8 cellular contexts compared by ENCODE assay signal in the genomic region with DNA sequence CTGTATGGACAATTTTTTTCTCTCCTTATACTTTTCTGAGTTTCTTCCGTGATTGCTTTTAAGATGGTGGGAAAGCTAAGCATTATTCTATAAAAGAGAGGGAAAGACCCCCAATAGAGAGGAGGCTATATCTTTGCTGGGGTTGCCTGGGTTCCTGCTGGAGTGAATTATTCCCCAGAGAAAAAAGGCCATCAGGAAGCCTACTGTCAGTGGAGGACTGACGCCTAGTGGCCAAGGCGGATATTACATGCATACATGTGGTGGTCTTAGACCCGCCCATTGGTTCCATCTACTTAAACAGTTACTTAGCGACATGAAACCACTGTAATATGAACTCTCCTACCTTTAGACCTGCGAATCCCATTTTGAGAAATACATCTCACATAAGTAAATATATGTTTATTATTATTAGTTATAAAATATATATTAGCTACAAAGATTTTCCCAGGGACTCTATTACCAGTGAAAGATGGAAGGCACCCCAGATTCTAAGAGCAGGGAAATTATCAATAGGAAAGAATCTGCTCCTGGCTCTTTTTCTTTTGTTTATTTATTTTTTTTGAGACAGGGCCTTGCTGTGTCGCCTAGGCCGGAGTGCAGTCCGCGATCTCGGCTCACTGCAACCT. TPM values are rescaled to one million over a fixed set of nuclear protein-coding genes. Genes with fewer than 3 reads are reported as not detected.
DNase-seq lines count a peak whose midpoint lies in the region; ATAC-seq and TF ChIP-seq lines count a peak whose summit lies in the region.

No MANE protein-coding gene starts in this region.

- H3K27me3 ChIP-seq in MG63 (no peaks in the 10 kb centered on the region), neutrophil (no peaks in the 10 kb centered on the region)

- H3K27ac ChIP-seq in neutrophil = no peak overlapping the region

- DNase-seq in GDM1 (lab: John Stamatoyannopoulos, UW) (peak; percentile 68), MG63 (peak; percentile 59), RPMI7951 (ENCODE audit: low read depth) (peak; percentile 67), fibroblast of the conjunctiva (ENCODE audit: low read depth) (peak; percentile 68), stromal cell of bone marrow (ENCODE audit: low read depth) (peak; percentile 47)
- peak; percentile 64 for DNase-seq in activated T-helper 1 cell treated with anti-CD3 and anti-CD28 coated beads, Interleukin-12 subunit alpha, Interleukin-12 subunit beta, Interleukin-2, Interleukin-4 antibody, amounts not matched to agents 30 ng/mL and 10 ng/mL and 1 ng/mL, durations not matched to agents 14 hours and 24 hours and 36 hours (ENCODE audit: low spot score)

- H3K27ac Mint-ChIP-seq in activated T-helper 1 cell treated with anti-CD3 and anti-CD28 coated beads, Interleukin-12 subunit alpha, Interleukin-12 subunit beta, Interleukin-2, Interleukin-4 antibody, amounts not matched to agents 30 ng/mL and 10 ng/mL and 1 ng/mL, durations not matched to agents 14 hours and 24 hours and 36 hours = no peak overlapping the region

- no peaks in the 10 kb centered on the region for H3K36me3 ChIP-seq in MG63
- H3K36me3 ChIP-seq in neutrophil = no peaks in the 10 kb centered on the region

- no peaks in the 10 kb centered on the region for H3K36me3 Mint-ChIP-seq in activated T-helper 1 cell treated with anti-CD3 and anti-CD28 coated beads, Interleukin-12 subunit alpha, Interleukin-12 subunit beta, Interleukin-2, Interleukin-4 antibody, amounts not matched to agents 30 ng/mL and 10 ng/mL and 1 ng/mL, durations not matched to agents 14 hours and 24 hours and 36 hours (ENCODE audit: low read depth)

- H3K27me3 Mint-ChIP-seq in activated T-helper 1 cell treated with anti-CD3 and anti-CD28 coated beads, Interleukin-12 subunit alpha, Interleukin-12 subunit beta, Interleukin-2, Interleukin-4 antibody, amounts not matched to agents 30 ng/mL and 10 ng/mL and 1 ng/mL, durations not matched to agents 14 hours and 24 hours and 36 hours (ENCODE audit: insufficient read depth) = peaks cover 14% of the 10 kb centered on the region

- H3K4me3 Mint-ChIP-seq in activated T-helper 1 cell treated with anti-CD3 and anti-CD28 coated beads, Interleukin-12 subunit alpha, Interleukin-12 subunit beta, Interleukin-2, Interleukin-4 antibody, amounts not matched to agents 30 ng/mL and 10 ng/mL and 1 ng/mL, durations not matched to agents 14 hours and 24 hours and 36 hours = no peak overlapping the region

- no peaks in the 10 kb centered on the region for H3K4me1 ChIP-seq in neutrophil (ENCODE audit: control insufficient read depth in 1 of 2, insufficient read depth in 1 of 2, low read depth in 1 of 2, low read length in 1 of 2)

- H3K4me3 ChIP-seq in MG63 = no peak overlapping the region
- no peak overlapping the region for H3K4me3 ChIP-seq in neutrophil (ENCODE audit: low read depth in 1 of 2, low read length in 1 of 2)

- no peak for ATAC-seq in HG03460 (IDR thresholded peaks at IDR 0.05; ENCODE audit: unreplicated experiment)

- intact Hi-C loops in activated T-helper 1 cell treated with anti-CD3 and anti-CD28 coated beads, Interleukin-12 subunit alpha, Interleukin-12 subunit beta, Interleukin-2, Interleukin-4 antibody, amounts not matched to agents 30 ng/mL and 10 ng/mL and 1 ng/mL, durations not matched to agents 14 hours and 24 hours and 36 hours (cut with micrococcal nuclease) = loop anchor here (1.0 to 10.0 kb wide), 10 partner anchors 26 to 413 kb away; partner anchors contain the start of gene VPS37C

- H3K9me3 ChIP-seq in MG63 (no peaks in the 10 kb centered on the region), neutrophil (no peaks in the 10 kb centered on the region)

- H3K9me3 Mint-ChIP-seq in activated T-helper 1 cell treated with anti-CD3 and anti-CD28 coated beads, Interleukin-12 subunit alpha, Interleukin-12 subunit beta, Interleukin-2, Interleukin-4 antibody, amounts not matched to agents 30 ng/mL and 10 ng/mL and 1 ng/mL, durations not matched to agents 14 hours and 24 hours and 36 hours = no peaks in the 10 kb centered on the region

- H3K4me1 Mint-ChIP-seq in activated T-helper 1 cell treated with anti-CD3 and anti-CD28 coated beads, Interleukin-12 subunit alpha, Interleukin-12 subunit beta, Interleukin-2, Interleukin-4 antibody, amounts not matched to agents 30 ng/mL and 10 ng/mL and 1 ng/mL, durations not matched to agents 14 hours and 24 hours and 36 hours (ENCODE audit: low read depth) = no peaks in the 10 kb centered on the region

- peak; percentile 94 for TF ChIP-seq CTCF in neutrophil (IDR thresholded peaks at IDR 0.05)

RNA-seq across cellular contexts. Expression of gene PGA3, which starts 15.7 kb away (rescaled TPM):
- not detected in 2 replicates for total RNA-seq in MG63 (2014; rRNA removed; shearing (Covaris generic); ENCODE audit: low replicate concordance)
- 0.39 TPM in 1 of 2 replicates, not detected in the other for total RNA-seq in RPMI7951 (2014; rRNA removed; shearing (Covaris generic))
- total RNA-seq in activated T-helper 1 cell treated with anti-CD3 and anti-CD28 coated beads, Interleukin-12 subunit alpha, Interleukin-12 subunit beta, Interleukin-2, Interleukin-4 antibody, amounts not matched to agents 30 ng/mL and 10 ng/mL and 1 ng/mL, durations not matched to agents 14 hours and 24 hours and 36 hours = not detected in 2 replicates

RNA-seq across cellular contexts. Expression of gene VPS37C, which starts 26.4 kb away (rescaled TPM):
- total RNA-seq in MG63 (2014; rRNA removed; shearing (Covaris generic); ENCODE audit: low replicate concordance) = 11.3 and 22.9 TPM in 2 replicates
- 11.5 TPM in 2 replicates for total RNA-seq in RPMI7951 (2014; rRNA removed; shearing (Covaris generic))
- total RNA-seq in activated T-helper 1 cell treated with anti-CD3 and anti-CD28 coated beads, Interleukin-12 subunit alpha, Interleukin-12 subunit beta, Interleukin-2, Interleukin-4 antibody, amounts not matched to agents 30 ng/mL and 10 ng/mL and 1 ng/mL, durations not matched to agents 14 hours and 24 hours and 36 hours = 11.5 and 11.6 TPM in 2 replicates

RNA-seq across cellular contexts. Expression of gene PGA4, which starts 34.5 kb away (rescaled TPM):
- total RNA-seq in MG63 (2014; rRNA removed; shearing (Covaris generic); ENCODE audit: low replicate concordance) = not detected in 2 replicates
- not detected in 2 replicates for total RNA-seq in RPMI7951 (2014; rRNA removed; shearing (Covaris generic))
- total RNA-seq in activated T-helper 1 cell treated with anti-CD3 and anti-CD28 coated beads, Interleukin-12 subunit alpha, Interleukin-12 subunit beta, Interleukin-2, Interleukin-4 antibody, amounts not matched to agents 30 ng/mL and 10 ng/mL and 1 ng/mL, durations not matched to agents 14 hours and 24 hours and 36 hours = not detected in 2 replicates

RNA-seq across cellular contexts. Expression of gene PGA5, which starts 53.4 kb away (rescaled TPM):
- total RNA-seq in MG63 (2014; rRNA removed; shearing (Covaris generic); ENCODE audit: low replicate concordance) = not detected in 2 replicates
- total RNA-seq in RPMI7951 (2014; rRNA removed; shearing (Covaris generic)) = not detected in 2 replicates
- not detected in 2 replicates for total RNA-seq in activated T-helper 1 cell treated with anti-CD3 and anti-CD28 coated beads, Interleukin-12 subunit alpha, Interleukin-12 subunit beta, Interleukin-2, Interleukin-4 antibody, amounts not matched to agents 30 ng/mL and 10 ng/mL and 1 ng/mL, durations not matched to agents 14 hours and 24 hours and 36 hours
